Comparison of ENCODE assay signal across 12 cellular contexts in genomic region chr4:113540859-113541258, GRCh38.
DNase-seq lines count a peak whose midpoint lies in the region; ATAC-seq and TF ChIP-seq lines count a peak whose summit lies in the region.
"Had no signal": no experiment of that assay in that cellular context is flagged by ENCODE, and none has a peak within 500 bp of the region (broad histone marks: within the 10 kb centered on the region; RNA-seq: fewer than 3 reads in every experiment).

No MANE protein-coding gene starts in this region.

- DNase-seq in heart left ventricle (peak in 4 of 5 donors; percentile 40 to 75 (median 55)), Right ventricle myocardium inferior (ENCODE audit: missing footprints) (no peak), ecto neural progenitor cell (ENCODE audit: low spot score) (no peak)
- DNase-seq in activated naive CD8-positive, alpha-beta T cell treated with anti-CD3 and anti-CD28 coated beads, Interleukin-2, amount 50 U/mL, for 24 hours, result peak; percentile 51
- peak in 1 of 2 donors; percentile 30 for DNase-seq in stimulated activated naive CD8-positive, alpha-beta T cell treated with anti-CD3 and anti-CD28 coated beads, Interleukin-15, amount 100 ng/mL, for 72 hours
- DNase-seq: BE2C, NCI-H1105, nephron progenitor cell, PC-9 had no signal

- TF ChIP-seq POLR2A in heart left ventricle (IDR thresholded peaks at IDR 0.05), result no peak

- no peaks in the 10 kb centered on the region for H3K27me3 ChIP-seq in heart left ventricle
- H3K27me3 ChIP-seq: BE2C had no signal

- peaks cover 0 to 12% (median 0%) of the 10 kb centered on the region in 9 donors for H3K36me3 ChIP-seq in heart left ventricle
- H3K36me3 ChIP-seq: BE2C had no signal

- intact Hi-C loops in heart left ventricle (cut with DNase I), result loop anchor here in 7 of 10 donors (2.0 to 10.0 kb wide), 6 partner anchors 74 to 364 kb away; no protein-coding TSS in a partner anchor
- intact Hi-C loops in Right ventricle myocardium inferior (cut with DNase I), result no loop called here

- H3K27ac Mint-ChIP-seq in activated naive CD8-positive, alpha-beta T cell treated with anti-CD3 and anti-CD28 coated beads, Interleukin-2, amount 50 U/mL, for 24 hours, result peak overlapping the region; percentile 78
- peak overlapping the region; percentile 47 to 91 (median 83) for H3K27ac Mint-ChIP-seq in nephron
- peak overlapping the region in 1 of 2 donors; percentile 55 for H3K27ac Mint-ChIP-seq in stimulated activated naive CD8-positive, alpha-beta T cell treated with anti-CD3 and anti-CD28 coated beads, Interleukin-15, amount 100 ng/mL, for 72 hours
- H3K27ac Mint-ChIP-seq: nephron progenitor cell had no signal

- ATAC-seq in heart left ventricle, result peak; percentile 80 to 91 (median 88)
- ATAC-seq in Right ventricle myocardium inferior, result no peak
- peak; percentile 72 for ATAC-seq in activated naive CD8-positive, alpha-beta T cell treated with anti-CD3 and anti-CD28 coated beads, Interleukin-2, amount 50 U/mL, for 24 hours
- peak; percentile 59 for ATAC-seq in stimulated activated naive CD8-positive, alpha-beta T cell treated with anti-CD3 and anti-CD28 coated beads, Interleukin-15, amount 100 ng/mL, for 72 hours
- ATAC-seq in HG03135 (IDR thresholded peaks at IDR 0.05; ENCODE audit: unreplicated experiment), result no peak
- ATAC-seq in HG02870 (IDR thresholded peaks at IDR 0.05; ENCODE audit: unreplicated experiment), result no peak

- H3K4me1 Mint-ChIP-seq in activated naive CD8-positive, alpha-beta T cell treated with anti-CD3 and anti-CD28 coated beads, Interleukin-2, amount 50 U/mL, for 24 hours, result peaks cover 37% of the 10 kb centered on the region
- peaks cover 48% of the 10 kb centered on the region for H3K4me1 Mint-ChIP-seq in nephron
- peaks cover 13% of the 10 kb centered on the region for H3K4me1 Mint-ChIP-seq in stimulated activated naive CD8-positive, alpha-beta T cell treated with anti-CD3 and anti-CD28 coated beads, Interleukin-15, amount 100 ng/mL, for 72 hours
- H3K4me1 Mint-ChIP-seq: nephron progenitor cell had no signal

- H3K4me3 ChIP-seq in heart left ventricle, result no peak overlapping the region
- H3K4me3 ChIP-seq: PC-9 had no signal

- peaks cover 2 to 56% (median 37%) of the 10 kb centered on the region in 12 donors for H3K4me1 ChIP-seq in heart left ventricle
- H3K4me1 ChIP-seq: BE2C had no signal

- H3K9me3 ChIP-seq in heart left ventricle, result no peaks in the 10 kb centered on the region
- H3K9me3 ChIP-seq: BE2C had no signal

- H3K27me3 Mint-ChIP-seq in activated naive CD8-positive, alpha-beta T cell treated with anti-CD3 and anti-CD28 coated beads, Interleukin-2, amount 50 U/mL, for 24 hours, result no peaks in the 10 kb centered on the region
- H3K27me3 Mint-ChIP-seq in nephron (ENCODE audit: low read depth), result no peaks in the 10 kb centered on the region
- no peaks in the 10 kb centered on the region for H3K27me3 Mint-ChIP-seq in stimulated activated naive CD8-positive, alpha-beta T cell treated with anti-CD3 and anti-CD28 coated beads, Interleukin-15, amount 100 ng/mL, for 72 hours

- WGBS in heart left ventricle, 4 donors, result 24 to 40% (median 33%) methylated on average over 1 of the region's 1 CpG

- peak overlapping the region; percentile 1 for H3K4me3 Mint-ChIP-seq in activated naive CD8-positive, alpha-beta T cell treated with anti-CD3 and anti-CD28 coated beads, Interleukin-2, amount 50 U/mL, for 24 hours
- peak overlapping the region in 1 of 3 experiments; percentile 27 for H3K4me3 Mint-ChIP-seq in nephron
- no peak overlapping the region for H3K4me3 Mint-ChIP-seq in stimulated activated naive CD8-positive, alpha-beta T cell treated with anti-CD3 and anti-CD28 coated beads, Interleukin-15, amount 100 ng/mL, for 72 hours
- H3K4me3 Mint-ChIP-seq: nephron progenitor cell had no signal

- peak overlapping the region; percentile 38 to 88 (median 74) for H3K27ac ChIP-seq in heart left ventricle
- H3K27ac ChIP-seq: PC-9 had no signal

- TF ChIP-seq CTCF in heart left ventricle (IDR thresholded peaks at IDR 0.05) (no peak), nephron (IDR thresholded peaks at IDR 0.05; ENCODE audit: unreplicated experiment in 3 of 3) (no peak)

- peaks cover 42% of the 10 kb centered on the region for H3K36me3 Mint-ChIP-seq in activated naive CD8-positive, alpha-beta T cell treated with anti-CD3 and anti-CD28 coated beads, Interleukin-2, amount 50 U/mL, for 24 hours (ENCODE audit: low read depth)
- peaks cover 14% of the 10 kb centered on the region for H3K36me3 Mint-ChIP-seq in nephron (ENCODE audit: low read depth)

- no peaks in the 10 kb centered on the region for H3K9me3 Mint-ChIP-seq in activated naive CD8-positive, alpha-beta T cell treated with anti-CD3 and anti-CD28 coated beads, Interleukin-2, amount 50 U/mL, for 24 hours
- no peaks in the 10 kb centered on the region for H3K9me3 Mint-ChIP-seq in nephron
- H3K9me3 Mint-ChIP-seq in stimulated activated naive CD8-positive, alpha-beta T cell treated with anti-CD3 and anti-CD28 coated beads, Interleukin-15, amount 100 ng/mL, for 72 hours, result no peaks in the 10 kb centered on the region
- H3K9me3 Mint-ChIP-seq: nephron progenitor cell had no signal

Comparison
In these comparisons a context has a peak if more than half of its experiments do, and no peak if none do; other contexts are left out.
1. ATAC-seq: peak in heart left ventricle (4 of 4), activated naive CD8-positive, alpha-beta T cell treated with anti-CD3 and anti-CD28 coated beads, Interleukin-2, amount 50 U/mL, for 24 hours (single experiment) and stimulated activated naive CD8-positive, alpha-beta T cell treated with anti-CD3 and anti-CD28 coated beads, Interleukin-15, amount 100 ng/mL, for 72 hours (single experiment); none in Right ventricle myocardium inferior (single experiment), HG03135 (single experiment) and HG02870 (single experiment).
2. DNase-seq: peak in heart left ventricle (4 of 5) and activated naive CD8-positive, alpha-beta T cell treated with anti-CD3 and anti-CD28 coated beads, Interleukin-2, amount 50 U/mL, for 24 hours (single experiment); none in Right ventricle myocardium inferior (single experiment) and ecto neural progenitor cell (single experiment).